29 cellular contexts compared by ENCODE assay signal in the genomic region with DNA sequence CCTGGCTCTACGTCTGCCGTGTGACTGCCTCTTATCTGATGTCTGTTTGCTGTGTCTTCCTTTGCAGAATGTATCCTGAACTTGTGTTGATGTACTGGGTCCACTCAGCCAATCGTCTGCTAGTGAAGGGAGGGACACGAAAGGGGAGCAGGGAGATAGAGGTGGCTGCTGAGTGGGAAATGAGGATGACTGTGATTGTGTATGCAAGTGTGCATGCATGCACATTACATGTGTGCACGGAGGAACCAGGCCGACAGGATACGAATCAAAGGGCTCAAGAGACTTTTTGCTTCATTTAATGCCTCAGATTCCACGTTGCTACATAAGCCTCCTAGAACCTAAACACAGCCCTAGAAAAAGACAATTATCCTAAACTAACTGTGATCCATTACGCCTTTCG.
"Had no signal": no experiment of that assay in that cellular context is flagged by ENCODE, and none has a peak within 500 bp of the region (broad histone marks: within the 10 kb centered on the region; RNA-seq: fewer than 3 reads in every experiment).

No MANE protein-coding gene starts in this region.

- H3K27ac Mint-ChIP-seq: activated CD8-positive, alpha-beta T cell treated with anti-CD3 and anti-CD28 coated beads for 36 hours; activated naive CD4-positive, alpha-beta T cell treated with anti-CD3 and anti-CD28 coated beads, Interleukin-2, amount 10 ng/mL, durations not matched to agents 7 days and 5 days; activated naive CD8-positive, alpha-beta T cell treated with anti-CD3 and anti-CD28 coated beads for 36 hours; activated T-cell treated with anti-CD3 and anti-CD28 coated beads, Interleukin-2, amount 50 U/mL, for 72 hours; activated T-helper 2 cell treated with anti-CD3 and anti-CD28 coated beads, Interferon-gamma antibody, Interleukin-2, Interleukin-4, amounts not matched to agents 10 μg/mL and 5 μg/mL and 100 μg/mL, durations not matched to agents 14 hours and 24 hours and 36 hours had no signal

- H3K4me3 ChIP-seq: SJSA1 had no signal

- H3K4me1 ChIP-seq: SJSA1 had no signal

- H3K4me3 Mint-ChIP-seq: activated CD8-positive, alpha-beta T cell treated with anti-CD3 and anti-CD28 coated beads for 36 hours; activated naive CD4-positive, alpha-beta T cell treated with anti-CD3 and anti-CD28 coated beads, Interleukin-2, amount 10 ng/mL, durations not matched to agents 7 days and 5 days; activated naive CD8-positive, alpha-beta T cell treated with anti-CD3 and anti-CD28 coated beads for 36 hours; activated T-cell treated with anti-CD3 and anti-CD28 coated beads, Interleukin-2, amount 50 U/mL, for 72 hours had no signal

- H3K27ac ChIP-seq: brain microvascular endothelial cell, SJSA1 had no signal

- H3K36me3 ChIP-seq: brain microvascular endothelial cell, SJSA1 had no signal

- DNase-seq: activated CD4-positive, alpha-beta T cell treated with anti-CD3 and anti-CD28 coated beads for 4 hours; activated CD8-positive, alpha-beta memory T cell treated with anti-CD3 and anti-CD28 coated beads, Interleukin-2, amount 50 U/mL, for 4 hours; activated CD8-positive, alpha-beta T cell treated with anti-CD3 and anti-CD28 coated beads for 36 hours; activated gamma-delta T cell treated with Interleukin-2 at 50 U/mL for 16 hours; activated naive CD4-positive, alpha-beta T cell treated with anti-CD3 and anti-CD28 coated beads, Interleukin-2, amount 10 ng/mL, durations not matched to agents 7 days and 5 days; activated naive CD8-positive, alpha-beta T cell treated with anti-CD3 and anti-CD28 coated beads for 36 hours; activated T-cell treated with anti-CD3 and anti-CD28 coated beads, Interleukin-2, amount 50 U/mL, for 72 hours; brain microvascular endothelial cell; caudate nucleus; KG1; MV-4-11; NCI-H1092 treated with DMSO at 0.1 percent for 48 hours; NCI-H1417 treated with DMSO at 0.1 percent for 48 hours; NCI-H1694; NCI-H2029; NCI-H2107; NCI-H2171 treated with DMSO at 0.1 percent for 48 hours; NCI-H226; NCI-H69; NK-92 treated with Interleukin-12 subunit alpha and Interleukin-12 subunit beta, amount 100 ng/mL, for 24 hours; OCI-M1; RPMI8226; SHP77; SW 1271 had no signal

- H3K4me1 Mint-ChIP-seq: activated naive CD4-positive, alpha-beta T cell treated with anti-CD3 and anti-CD28 coated beads, Interleukin-2, amount 10 ng/mL, durations not matched to agents 7 days and 5 days; activated naive CD8-positive, alpha-beta T cell treated with anti-CD3 and anti-CD28 coated beads for 36 hours had no signal

- H3K9me3 Mint-ChIP-seq: activated naive CD4-positive, alpha-beta T cell treated with anti-CD3 and anti-CD28 coated beads, Interleukin-2, amount 10 ng/mL, durations not matched to agents 7 days and 5 days had no signal

- ATAC-seq: activated CD4-positive, CD25-positive, alpha-beta regulatory T cell treated with anti-CD3 and anti-CD28 coated beads, Interleukin-2, amount 50 U/mL, for 24 hours; activated CD8-positive, alpha-beta T cell treated with anti-CD3 and anti-CD28 coated beads for 36 hours; activated T-cell treated with anti-CD3 and anti-CD28 coated beads, Interleukin-2, amount 50 U/mL, for 72 hours; Panc1; SK-N-SH treated with all-trans-retinoic acid at 6 μM for 48 hours had no signal

- H3K27me3 ChIP-seq: brain microvascular endothelial cell, SJSA1 had no signal

- H3K9me3 ChIP-seq: SJSA1 had no signal

- H3K36me3 Mint-ChIP-seq: activated naive CD4-positive, alpha-beta T cell treated with anti-CD3 and anti-CD28 coated beads, Interleukin-2, amount 10 ng/mL, durations not matched to agents 7 days and 5 days; activated naive CD8-positive, alpha-beta T cell treated with anti-CD3 and anti-CD28 coated beads for 36 hours had no signal
